In the genomic region with DNA sequence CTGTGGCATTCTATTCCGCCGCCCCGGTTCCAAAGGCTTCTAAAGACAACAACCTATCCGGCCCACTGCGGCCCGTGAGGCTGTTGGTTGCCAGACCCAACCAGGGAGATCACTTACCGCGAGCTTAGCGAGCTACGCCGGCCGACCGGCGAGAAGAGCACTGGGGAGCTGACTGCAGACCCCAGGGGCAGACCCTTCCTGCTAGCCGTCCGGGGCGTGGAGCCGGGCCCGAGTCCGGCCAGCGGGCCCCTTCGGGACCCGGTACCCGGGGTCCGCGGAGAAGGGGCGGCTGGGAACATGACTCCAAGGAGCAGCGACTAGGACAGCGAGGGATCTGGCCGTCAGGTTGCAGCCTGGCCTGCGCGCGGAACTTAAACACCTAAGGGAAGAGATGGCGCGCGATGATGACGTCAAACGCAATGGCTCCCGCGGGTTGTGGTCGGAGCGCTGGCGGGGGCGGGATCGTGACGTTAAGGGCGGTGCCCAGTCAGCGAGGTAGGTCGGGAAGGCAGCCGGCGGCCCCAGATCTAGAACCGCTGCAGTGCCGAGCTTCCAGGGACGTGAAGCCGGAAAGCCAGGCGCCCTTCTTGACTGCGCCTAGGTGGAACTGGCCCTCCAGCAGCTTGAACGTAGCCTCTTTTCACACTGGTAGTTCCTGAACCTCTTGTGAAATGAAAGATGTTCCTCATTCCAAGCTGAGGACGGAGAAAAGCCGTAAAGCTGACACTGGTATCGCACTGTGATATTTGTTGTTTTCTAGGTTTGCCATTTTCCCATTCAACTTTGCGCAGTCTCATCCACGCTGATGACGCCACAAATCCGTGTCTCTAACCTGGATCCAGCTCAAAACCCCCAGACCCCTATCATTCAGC, we compare ENCODE assay signal across 8 cellular contexts. TPM values are rescaled to one million over a fixed set of nuclear protein-coding genes. Genes with fewer than 3 reads are reported as not detected.
DNase-seq lines count a peak whose midpoint lies in the region; ATAC-seq and TF ChIP-seq lines count a peak whose summit lies in the region.

A gene (minus strand): TSS at position 391 of the 872 bp plus-strand sequence. CDS start 92 bp downstream, at position 299.

- H3K27me3 ChIP-seq in ACC112 (ENCODE audit: insufficient read depth, low read length): no peaks in the 10 kb centered on the region
- no peaks in the 10 kb centered on the region for H3K27me3 ChIP-seq in breast epithelium

- intact Hi-C loops in breast epithelium (cut with DNase I; ENCODE audit: low total_unique reads): no loop called here

- H3K36me3 ChIP-seq in ACC112 (ENCODE audit: insufficient read depth, low read length): peaks cover 6% of the 10 kb centered on the region; the same call in 1 of the 2 replicates
- H3K36me3 ChIP-seq in breast epithelium: no peaks in the 10 kb centered on the region

- ATAC-seq in GM18870 (IDR thresholded peaks at IDR 0.05; ENCODE audit: unreplicated experiment) (peak; percentile 79), HG03135 (IDR thresholded peaks at IDR 0.05; ENCODE audit: unreplicated experiment) (peak; percentile 93)

- H3K27ac ChIP-seq in ACC112 (ENCODE audit: low read depth, low read length): peak within 1 kb of the TSS; percentile 84
- H3K27ac ChIP-seq in VCaP: peak within 1 kb of the TSS; percentile 88
- peak within 1 kb of the TSS; percentile 98 to 99 for H3K27ac ChIP-seq in breast epithelium
- peak within 1 kb of the TSS; percentile 83 to 98 (median 94) for H3K27ac ChIP-seq in skin epidermis

- DNase-seq in NCI-H2196 treated with DMSO at 0.1 percent for 48 hours (lab: John Stamatoyannopoulos, UW; ENCODE audit: unreplicated experiment): peak; percentile 93
- peak; percentile 99 to 100 for DNase-seq in breast epithelium (ENCODE audit: low spot score in 2 of 2)

- peaks cover 21% of the 10 kb centered on the region for H3K4me1 ChIP-seq in ACC112 (ENCODE audit: control insufficient read depth, insufficient read depth, low read length, unreplicated experiment)
- no peaks in the 10 kb centered on the region for H3K4me1 ChIP-seq in breast epithelium

- peak; percentile 73 for TF ChIP-seq POLR2A in breast epithelium (IDR thresholded peaks at IDR 0.05)

- peak within 1 kb of the TSS; percentile 95 for H2AFZ ChIP-seq in ACC112 (ENCODE audit: low read length, unreplicated experiment)

- peaks cover 22% of the 10 kb centered on the region for H3K79me2 ChIP-seq in ACC112 (ENCODE audit: control insufficient read depth, insufficient read depth, low read length, unreplicated experiment)

- no peak for TF ChIP-seq CTCF in VCaP (conservative IDR thresholded peaks at IDR 0.05)
- no peak for TF ChIP-seq CTCF in breast epithelium (IDR thresholded peaks at IDR 0.05)

- H3K9me3 ChIP-seq in breast epithelium (no peaks in the 10 kb centered on the region), iPS-18c (ENCODE audit: control insufficient read depth, insufficient read depth, low read length) (no peaks in the 10 kb centered on the region)

- peak within 1 kb of the TSS; percentile 98 for H3K4me3 ChIP-seq in ACC112 (ENCODE audit: low read depth, low read length)
- H3K4me3 ChIP-seq in breast epithelium: peak within 1 kb of the TSS; percentile 80 to 99 (median 99)
- H3K4me3 ChIP-seq in iPS-18c (ENCODE audit: insufficient read depth, low read depth, low read length): peak within 1 kb of the TSS; percentile 80
- peak within 1 kb of the TSS; percentile 77 to 100 (median 94) for H3K4me3 ChIP-seq in skin epidermis

RNA-seq across cellular contexts. Expression of the gene that starts here (rescaled TPM):
- total RNA-seq in breast epithelium: 10 to 100 TPM; 29.4 to 48.4 (median 31.8) TPM

Comparison
In these comparisons a context has a peak if more than half of its experiments do, and no peak if none do; other contexts are left out.
1. Peak in every context shown above with its lines: DNase-seq, ATAC-seq, H3K4me3 ChIP-seq and H3K27ac ChIP-seq.